In the genomic region with DNA sequence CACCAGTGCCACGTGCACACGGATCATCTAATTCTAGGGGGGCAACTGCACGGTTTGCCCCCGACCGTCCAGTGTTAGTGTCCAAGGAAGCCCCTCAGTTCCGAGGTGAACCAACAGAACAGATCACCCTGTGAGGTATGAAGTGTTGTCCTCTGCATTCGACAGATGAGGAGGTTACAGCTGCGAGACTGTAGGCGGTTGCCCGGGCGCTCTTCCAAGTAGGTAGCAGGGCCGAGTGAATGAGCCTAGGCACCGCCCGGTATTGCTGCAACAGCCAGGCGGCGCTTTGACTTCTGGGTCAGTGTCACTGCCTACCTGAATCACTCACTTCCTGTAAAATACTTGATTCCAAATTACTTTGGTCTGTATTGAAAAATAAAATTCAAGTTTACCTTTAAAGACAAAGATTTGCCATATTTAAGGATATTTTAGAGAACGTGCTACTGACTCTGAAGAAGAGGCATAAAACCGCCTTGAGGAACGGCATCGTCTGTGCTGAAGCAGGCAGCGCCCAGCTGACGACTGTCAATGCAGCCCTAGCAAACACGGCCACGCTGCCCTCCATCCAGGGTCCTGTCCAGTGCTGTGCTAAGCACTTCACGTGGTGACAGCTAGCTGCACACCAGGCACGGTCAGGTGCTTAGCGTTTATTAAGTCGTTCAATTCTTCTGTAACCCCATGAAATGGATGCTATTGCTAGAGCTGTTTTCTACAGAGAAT, we compare ENCODE assay signal across 8 cellular contexts. TPM values are rescaled to one million over a fixed set of nuclear protein-coding genes. Genes with fewer than 3 reads are reported as not detected.
DNase-seq lines count a peak whose midpoint lies in the region; ATAC-seq and TF ChIP-seq lines count a peak whose summit lies in the region.

No MANE protein-coding gene starts in this region.

- TF ChIP-seq CTCF in MM.1S (IDR thresholded peaks at IDR 0.05; ENCODE audit: low read length), result no peak

- H3K27me3 ChIP-seq in neuronal stem cell (ENCODE audit: control insufficient read depth in 3 of 3, insufficient read depth in 3 of 3, low read depth in 1 of 3, low read length in 3 of 3) (no peaks in the 10 kb centered on the region), MM.1S (replicated peaks; ENCODE audit: insufficient read depth, low read length) (no peaks in the 10 kb centered on the region)

- peaks cover 13% of the 10 kb centered on the region for H3F3A ChIP-seq in MM.1S (ENCODE audit: insufficient read depth, low read length)

- no peak for ATAC-seq in GM19023 (IDR thresholded peaks at IDR 0.05; ENCODE audit: unreplicated experiment)
- ATAC-seq in HG02623 (IDR thresholded peaks at IDR 0.05; ENCODE audit: unreplicated experiment), result no peak

- H3K23ac ChIP-seq in neuronal stem cell (ENCODE audit: low read depth, low read length, poor library complexity), result no peak overlapping the region

- H3K27ac ChIP-seq in neuronal stem cell (replicated peaks; ENCODE audit: low read length) (no peak overlapping the region), MM.1S (ENCODE audit: low read length) (no peak overlapping the region)

- H4K20me1 ChIP-seq in MM.1S (ENCODE audit: insufficient read depth, low read length), result no peaks in the 10 kb centered on the region

- H3K79me2 ChIP-seq in MM.1S (ENCODE audit: low read length), result no peaks in the 10 kb centered on the region

- H2BK5ac ChIP-seq in neuronal stem cell (ENCODE audit: low read length), result no peak overlapping the region

- no peak overlapping the region for H3K4me2 ChIP-seq in neuronal stem cell (ENCODE audit: insufficient read depth, low read length, poor library complexity, severe bottlenecking)
- no peak overlapping the region for H3K4me2 ChIP-seq in MM.1S (ENCODE audit: low read depth, low read length)

- no CpG with 5 or more reads among the region's 28 CpGs for WGBS in neuronal stem cell (ENCODE audit: extremely low coverage in 2 of 2, insufficient read length in 2 of 2, insufficient replicate concordance in 1 of 2), 2 donors

- peaks cover 4% of the 10 kb centered on the region for H3K9me3 Mint-ChIP-seq in activated naive CD8-positive, alpha-beta T cell (ENCODE audit: low read depth)

- H3K9ac ChIP-seq in neuronal stem cell (ENCODE audit: low read depth, low read length, poor library complexity) (no peak overlapping the region), MM.1S (ENCODE audit: low read length) (no peak overlapping the region)

- H2AK5ac ChIP-seq in neuronal stem cell (ENCODE audit: low read depth, low read length), result peak overlapping the region; percentile 53

- H2BK15ac ChIP-seq in neuronal stem cell (ENCODE audit: low read length), result no peak overlapping the region

- H3K4me1 Mint-ChIP-seq in activated naive CD8-positive, alpha-beta T cell (ENCODE audit: low read depth), result peaks cover 77% of the 10 kb centered on the region

- H3K36me3 ChIP-seq in neuronal stem cell (replicated peaks in 1 of 2; ENCODE audit: control insufficient read depth in 2 of 2, insufficient read depth in 2 of 2, low read length in 2 of 2) (no peaks in the 10 kb centered on the region), MM.1S (replicated peaks; ENCODE audit: insufficient read depth, low read length) (no peaks in the 10 kb centered on the region)

- no peak overlapping the region for H3K4ac ChIP-seq in neuronal stem cell (ENCODE audit: low read length)

- H2BK12ac ChIP-seq in neuronal stem cell (ENCODE audit: low read length), result no peak overlapping the region

- H4K91ac ChIP-seq in neuronal stem cell (ENCODE audit: low read depth, low read length, poor library complexity), result no peak overlapping the region

- no peaks in the 10 kb centered on the region for H3K9me3 ChIP-seq in neuronal stem cell (replicated peaks in 1 of 2; ENCODE audit: control insufficient read depth in 2 of 2, insufficient read depth in 1 of 2, low read depth in 1 of 2, low read length in 2 of 2)
- H3K9me3 ChIP-seq in MM.1S (replicated peaks; ENCODE audit: insufficient read depth, low read length), result no peaks in the 10 kb centered on the region

- H3K36me3 Mint-ChIP-seq in activated naive CD8-positive, alpha-beta T cell, result peaks cover 4% of the 10 kb centered on the region

- H3K18ac ChIP-seq in neuronal stem cell (ENCODE audit: low read length), result no peak overlapping the region

- H3K9me2 ChIP-seq in MM.1S (replicated peaks; ENCODE audit: insufficient read depth, low read length), result no peaks in the 10 kb centered on the region

- H3K14ac ChIP-seq in neuronal stem cell (ENCODE audit: low read length), result no peak overlapping the region

- H4K8ac ChIP-seq in neuronal stem cell (ENCODE audit: low read depth, low read length), result no peak overlapping the region

- DNase-seq in DMS153 (lab: John Stamatoyannopoulos, UW) (peak; percentile 75), NCI-H69 (lab: John Stamatoyannopoulos, UW) (peak; percentile 67), neuronal stem cell (ENCODE audit: low spot score) (no peak), dedifferentiated amniotic fluid mesenchymal stem cell (ENCODE audit: extremely low spot score) (no peak), MM.1S (no peak)

- H3K4me1 ChIP-seq in neuronal stem cell (ENCODE audit: control insufficient read depth in 2 of 2, insufficient read depth in 1 of 2, low read depth in 1 of 2, low read length in 2 of 2) (peaks cover 0 to 13% of the 10 kb centered on the region in 2 donors), MM.1S (ENCODE audit: low read length) (peaks cover 26% of the 10 kb centered on the region)

- H3K79me1 ChIP-seq in neuronal stem cell (ENCODE audit: low read depth, low read length), result no peaks in the 10 kb centered on the region

- no peak overlapping the region for H2BK120ac ChIP-seq in neuronal stem cell (ENCODE audit: low read depth, low read length)

- peak overlapping the region; percentile 97 for H3K27ac Mint-ChIP-seq in activated naive CD8-positive, alpha-beta T cell

- no peaks in the 10 kb centered on the region for H3K27me3 Mint-ChIP-seq in activated naive CD8-positive, alpha-beta T cell

- peak overlapping the region; percentile 57 for H3K4me3 Mint-ChIP-seq in activated naive CD8-positive, alpha-beta T cell

- H2AFZ ChIP-seq in neuronal stem cell (ENCODE audit: low read length) (no peak overlapping the region), MM.1S (ENCODE audit: low read length) (no peak overlapping the region)

- no peak overlapping the region for H3K4me3 ChIP-seq in neuronal stem cell (ENCODE audit: low read length in 2 of 2)
- no peak overlapping the region for H3K4me3 ChIP-seq in MM.1S (ENCODE audit: low read length)

RNA-seq across cellular contexts. Expression of gene RASA3, which starts 19.3 kb away (rescaled TPM):
- 9.5 TPM for polyA plus RNA-seq in neuronal stem cell (2013, experiment 1 of 2)
- polyA plus RNA-seq in neuronal stem cell (2013, experiment 2 of 2), result 8.9 TPM

RNA-seq across cellular contexts. Expression of gene CFAP97D2, which starts 27.3 kb away (rescaled TPM):
- 0.22 TPM for polyA plus RNA-seq in neuronal stem cell (2013, experiment 1 of 2)
- 0.11 TPM for polyA plus RNA-seq in neuronal stem cell (2013, experiment 2 of 2)

Comparison
In these comparisons a context has a peak if more than half of its experiments do, and no peak if none do; other contexts are left out.
1. DNase-seq: peak in DMS153 (single experiment) and NCI-H69 (single experiment); none in neuronal stem cell (single experiment), dedifferentiated amniotic fluid mesenchymal stem cell (single experiment) and MM.1S (single experiment).